In genomic region chr15:44536298-44536961, GRCh38 we compare ENCODE assay signal across 8 cellular contexts. TPM values are rescaled to one million over a fixed set of nuclear protein-coding genes. Genes with fewer than 3 reads are reported as not detected.
DNase-seq lines count a peak whose midpoint lies in the region; ATAC-seq and TF ChIP-seq lines count a peak whose summit lies in the region.

No MANE protein-coding gene starts in this region.

- no peaks in the 10 kb centered on the region for H3K9me3 Mint-ChIP-seq in T-helper 1 cell treated with Interleukin-12 subunit alpha and Interleukin-12 subunit beta and Interleukin-4 antibody, amounts not matched to agents 30 μg/mL and 1 μg/mL, for 36 hours

- H3K27ac Mint-ChIP-seq in T-helper 1 cell treated with Interleukin-12 subunit alpha and Interleukin-12 subunit beta and Interleukin-4 antibody, amounts not matched to agents 30 μg/mL and 1 μg/mL, for 36 hours = peak overlapping the region; percentile 89

- ATAC-seq in GM21528 (IDR thresholded peaks at IDR 0.05; ENCODE audit: low FRiP score, unreplicated experiment) = peak; percentile 53
- ATAC-seq in stimulated activated naive CD8-positive, alpha-beta T cell treated with anti-CD3 and anti-CD28 coated beads, Interleukin-15, Interleukin-2, amounts not matched to agents 100 U/mL and 50 U/mL, for 24 hours = peak; percentile 63

- H3K4me3 ChIP-seq in choroid plexus epithelial cell (ENCODE audit: low read depth, low read length) = peak overlapping the region; percentile 72

- no peaks in the 10 kb centered on the region for H3K27me3 Mint-ChIP-seq in T-helper 1 cell treated with Interleukin-12 subunit alpha and Interleukin-12 subunit beta and Interleukin-4 antibody, amounts not matched to agents 30 μg/mL and 1 μg/mL, for 36 hours (ENCODE audit: low read depth)

- peak; percentile 54 for TF ChIP-seq CTCF in choroid plexus epithelial cell (conservative IDR thresholded peaks at IDR 0.05; ENCODE audit: low read depth, low read length)

- peaks cover 29% of the 10 kb centered on the region for H3K4me1 Mint-ChIP-seq in T-helper 1 cell treated with Interleukin-12 subunit alpha and Interleukin-12 subunit beta and Interleukin-4 antibody, amounts not matched to agents 30 μg/mL and 1 μg/mL, for 36 hours (ENCODE audit: low read depth)

- H3K36me3 Mint-ChIP-seq in T-helper 1 cell treated with Interleukin-12 subunit alpha and Interleukin-12 subunit beta and Interleukin-4 antibody, amounts not matched to agents 30 μg/mL and 1 μg/mL, for 36 hours (ENCODE audit: low read depth) = peaks cover 24% of the 10 kb centered on the region

- DNase-seq in T-helper 1 cell = no peak
- DNase-seq in HT-29 (ENCODE audit: low spot score) = peak; percentile 93
- DNase-seq in RPMI7951 (ENCODE audit: low read depth) = peak; percentile 91
- peak; percentile 72 for DNase-seq in choroid plexus epithelial cell (ENCODE audit: low read depth)
- peak; percentile 96 for DNase-seq in left kidney (ENCODE audit: low read depth, low spot score)
- DNase-seq in stimulated activated naive CD8-positive, alpha-beta T cell treated with anti-CD3 and anti-CD28 coated beads, Interleukin-15, Interleukin-2, amounts not matched to agents 100 U/mL and 50 U/mL, for 24 hours = peak; percentile 79

- H3K4me3 Mint-ChIP-seq in T-helper 1 cell treated with Interleukin-12 subunit alpha and Interleukin-12 subunit beta and Interleukin-4 antibody, amounts not matched to agents 30 μg/mL and 1 μg/mL, for 36 hours = peak overlapping the region; percentile 87

RNA-seq across cellular contexts. Expression of gene EIF3J, which starts 0.5 kb away (rescaled TPM):
- total RNA-seq in HT-29 (2014; rRNA removed; shearing (Covaris generic)) = 25.6 and 29.8 TPM in 2 replicates
- total RNA-seq in RPMI7951 (2014; rRNA removed; shearing (Covaris generic)) = 32.7 and 44.9 TPM in 2 replicates

Comparison
In these comparisons a context has a peak if more than half of its experiments do, and no peak if none do; other contexts are left out.
1. DNase-seq: peak in HT-29 (single experiment), RPMI7951 (single experiment), choroid plexus epithelial cell (single experiment), left kidney (single experiment) and stimulated activated naive CD8-positive, alpha-beta T cell treated with anti-CD3 and anti-CD28 coated beads, Interleukin-15, Interleukin-2, amounts not matched to agents 100 U/mL and 50 U/mL, for 24 hours (single experiment); none in T-helper 1 cell (0 of 5).